ENCODE assay signal across 29 cellular contexts in the genomic region with DNA sequence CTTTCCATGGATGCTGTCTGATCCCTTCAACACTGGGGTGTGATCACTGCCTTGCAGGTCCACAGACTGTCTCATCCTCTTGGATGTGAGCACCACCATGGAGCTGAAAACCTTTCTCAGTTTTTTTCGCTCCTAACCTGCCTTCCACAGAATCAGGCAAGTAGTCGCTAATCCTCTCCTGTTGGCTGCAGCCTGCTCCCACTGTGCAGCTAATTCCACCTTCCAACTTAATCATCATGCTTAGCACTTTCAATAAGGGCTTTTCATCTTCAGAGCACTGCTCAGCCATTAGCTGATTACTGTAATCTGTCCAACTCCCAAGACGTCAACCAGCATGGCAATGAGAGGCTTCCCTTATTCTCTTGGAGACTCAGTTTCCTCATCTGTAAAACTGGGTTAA.
"Had no signal": no experiment of that assay in that cellular context is flagged by ENCODE, and none has a peak within 500 bp of the region (broad histone marks: within the 10 kb centered on the region; RNA-seq: fewer than 3 reads in every experiment).

No MANE protein-coding gene starts in this region.

- DNase-seq: effector memory CD8-positive, alpha-beta T cell; erythroblast; esophagus squamous epithelium; foreskin melanocyte; glutamatergic neuron; heart right ventricle; hippocampal formation; left colon; left ventricle myocardium superior; lower lobe of right lung; naive thymus-derived CD8-positive, alpha-beta T cell; nephron progenitor cell; occipital lobe; ovary; retina; right lobe of liver; small intestine; stimulated activated CD4-positive, alpha-beta T cell treated with anti-CD3 and anti-CD28 coated beads, Interleukin-15, amount 100 ng/mL, for 24 hours; stimulated activated CD4-positive, alpha-beta T cell treated with anti-CD3 and anti-CD28 coated beads, Interleukin-2, amount 100 ng/mL, for 48 hours; stimulated activated CD8-positive, alpha-beta memory T cell treated with anti-CD3 and anti-CD28 coated beads, Interleukin-4, amount 100 ng/mL, for 48 hours; stimulated activated naive CD4-positive, alpha-beta T cell; stimulated activated naive CD8-positive, alpha-beta T cell treated with anti-CD3 and anti-CD28 coated beads, Interleukin-15, amount 100 ng/mL, for 72 hours; transverse colon; upper lobe of right lung; uterus had no signal

- FAIRE-seq: endometrium, islet of Langerhans, small intestine had no signal

- H3K4me3 ChIP-seq: coronary artery, esophagus squamous epithelium, heart right ventricle, lower lobe of right lung, ovary, right lobe of liver, suprapubic skin, transverse colon, upper lobe of right lung, uterus had no signal
